ENCODE assay signal across 8 cellular contexts in the genomic region with DNA sequence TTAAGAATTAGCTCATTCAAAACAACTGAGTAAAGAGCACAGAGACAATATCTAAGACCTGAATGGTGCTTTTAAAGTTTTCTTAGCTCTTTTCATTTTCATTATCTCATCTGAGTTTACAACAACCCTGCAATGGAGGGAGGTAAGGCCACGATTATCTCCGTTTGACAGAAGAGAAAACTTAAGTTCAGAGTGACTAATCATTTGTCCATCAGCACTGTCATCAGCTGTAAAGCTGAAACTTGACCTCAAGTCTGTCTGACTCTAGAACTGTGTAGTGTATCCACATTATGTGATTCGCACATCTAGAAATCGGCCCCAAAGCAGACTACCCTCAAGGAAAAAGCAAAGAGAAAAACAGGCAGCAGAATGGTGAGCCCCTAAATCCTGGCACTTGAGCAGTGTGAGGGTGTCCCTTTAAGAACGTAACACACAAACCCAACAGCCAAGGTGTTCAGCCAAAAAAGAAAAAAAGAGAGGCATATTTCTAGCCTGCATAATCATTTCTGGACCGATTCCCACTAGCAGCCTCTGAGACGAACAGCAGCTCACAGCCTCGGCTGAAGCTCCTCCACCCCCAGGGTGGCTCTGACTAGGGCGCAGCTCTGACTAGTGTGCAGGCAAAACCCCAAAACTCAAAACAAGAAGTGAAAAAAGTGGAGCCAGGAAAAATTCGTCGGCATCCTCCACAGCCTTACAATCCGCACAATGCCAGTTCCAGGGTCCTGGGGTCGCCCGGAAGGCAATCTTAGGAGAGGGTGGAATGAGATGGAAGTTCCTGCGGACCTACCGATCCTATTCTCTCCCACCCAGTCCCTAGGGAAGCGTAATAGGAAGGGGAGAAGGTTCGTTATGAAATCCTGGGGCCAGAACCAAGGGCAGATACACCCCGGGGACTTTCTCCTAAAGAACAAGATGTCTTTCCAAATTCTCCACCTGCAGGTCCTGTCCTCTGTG. TPM values are rescaled to one million over a fixed set of nuclear protein-coding genes. Genes with fewer than 3 reads are reported as not detected.
DNase-seq lines count a peak whose midpoint lies in the region; ATAC-seq and TF ChIP-seq lines count a peak whose summit lies in the region.

No MANE protein-coding gene starts in this region.

- H3K27ac ChIP-seq in dorsolateral prefrontal cortex (peak overlapping the region; percentile 30 to 96 (median 93)), lung (ENCODE audit: low read depth in 1 of 2, low read length in 1 of 2) (peak overlapping the region; percentile 79 to 98), subcutaneous abdominal adipose tissue (ENCODE audit: low read depth, low read length) (peak overlapping the region; percentile 44)

- no peak for ATAC-seq in lung (ENCODE audit: insufficient read depth, low FRiP score)

- H3K4me3 ChIP-seq in dorsolateral prefrontal cortex: peak overlapping the region; percentile 59 to 90 (median 80)
- H3K4me3 ChIP-seq in lung: peak overlapping the region; percentile 67
- peak overlapping the region; percentile 65 to 83 (median 78) for H3K4me3 ChIP-seq in subcutaneous abdominal adipose tissue (ENCODE audit: low read depth in 1 of 5, low read length in 5 of 5)

- no peaks in the 10 kb centered on the region for H3K27me3 ChIP-seq in dorsolateral prefrontal cortex
- H3K27me3 ChIP-seq in lung (ENCODE audit: control insufficient read depth, insufficient read depth): no peaks in the 10 kb centered on the region
- peaks cover 0 to 12% (median 5%) of the 10 kb centered on the region in 5 donors for H3K27me3 ChIP-seq in subcutaneous abdominal adipose tissue (ENCODE audit: control insufficient read depth in 5 of 5, insufficient read depth in 4 of 5, low read length in 5 of 5)

- H3K36me3 ChIP-seq in lung (ENCODE audit: control insufficient read depth in 2 of 2, insufficient read depth in 2 of 2, low read length in 2 of 2): no peaks in the 10 kb centered on the region
- no peaks in the 10 kb centered on the region for H3K36me3 ChIP-seq in subcutaneous abdominal adipose tissue (ENCODE audit: control insufficient read depth in 5 of 5, insufficient read depth in 5 of 5, low read length in 5 of 5)

- WGBS in lung, 2 donors: 38 to 56% methylated on average over 19 of the region's 19 CpGs

- intact Hi-C loops in dorsolateral prefrontal cortex (cut with DNase I): loop anchor here (5.0 to 10.0 kb wide), 5 partner anchors 84 to 231 kb away; no protein-coding TSS in a partner anchor

- TF ChIP-seq CTCF in dorsolateral prefrontal cortex (IDR thresholded peaks at IDR 0.05 in 54 of 56, conservative IDR thresholded peaks at IDR 0.05 in 2 of 56; ENCODE audit: low read depth in 1 of 56, partially characterized antibody in 56 of 56) (peak in 1 of 56 donors; percentile 1), lung (IDR thresholded peaks at IDR 0.05; ENCODE audit: control extremely low read depth, extremely low read depth) (no peak)

- H3K9me3 ChIP-seq in lung (ENCODE audit: control insufficient read depth in 2 of 2, insufficient read depth in 1 of 2, low read length in 1 of 2) (peaks cover 0 to 2% of the 10 kb centered on the region in 2 donors), subcutaneous abdominal adipose tissue (ENCODE audit: control insufficient read depth in 5 of 5, low read length in 5 of 5) (no peaks in the 10 kb centered on the region)

- H3K9ac ChIP-seq in subcutaneous abdominal adipose tissue (ENCODE audit: low read length in 5 of 5): peak overlapping the region in 2 of 5 donors; percentile 56 to 67

- H3K4me1 ChIP-seq in lung (ENCODE audit: control insufficient read depth in 2 of 2, insufficient read depth in 2 of 2, low read length in 2 of 2): peaks cover 2 to 9% of the 10 kb centered on the region in 2 donors
- peaks cover 3 to 34% (median 23%) of the 10 kb centered on the region in 5 donors for H3K4me1 ChIP-seq in subcutaneous abdominal adipose tissue (ENCODE audit: control insufficient read depth in 5 of 5, insufficient read depth in 5 of 5, low read length in 5 of 5)

- peak; percentile 75 for DNase-seq in LHCN-M2 (ENCODE audit: low read depth)
- peak in 8 of 10 donors; percentile 44 to 61 (median 55) for DNase-seq in dorsolateral prefrontal cortex
- DNase-seq in lung (ENCODE audit: low spot score): no peak
- DNase-seq in stimulated activated CD4-positive, alpha-beta T cell treated with anti-CD3 and anti-CD28 coated beads, Interleukin-1b, Interleukin-23, amount 100 ng/mL, for 48 hours: no peak
- no peak for DNase-seq in T-helper 2 cell
- DNase-seq in cerebellum (ENCODE audit: low spot score): no peak
- no peak for DNase-seq in cerebellar cortex (ENCODE audit: low spot score)

RNA-seq across cellular contexts. Expression of a gene that starts 1.5 kb away (rescaled TPM):
- total RNA-seq in LHCN-M2 (2014; rRNA removed) (36.0 and 40.2 TPM in 2 replicates), dorsolateral prefrontal cortex (10 to 100 TPM; 22.3 to 73.1 (median 46.8) TPM), lung (10 to 100 TPM; 10.8 to 42.5 TPM), cerebellum (6.3 TPM)
- 20.0 TPM for polyA plus RNA-seq in LHCN-M2 (2012)
- 10 to 100 TPM in 1 of 2 donors, 1 to 10 TPM in 1; 9.3 to 10.1 TPM for polyA plus RNA-seq in lung

Comparison
In these comparisons a context has a peak if more than half of its experiments do, and no peak if none do; other contexts are left out.
1. DNase-seq: peak in LHCN-M2 (single experiment) and dorsolateral prefrontal cortex (8 of 10); none in lung (single experiment), stimulated activated CD4-positive, alpha-beta T cell treated with anti-CD3 and anti-CD28 coated beads, Interleukin-1b, Interleukin-23, amount 100 ng/mL, for 48 hours (single experiment), T-helper 2 cell (0 of 5), cerebellum (single experiment) and cerebellar cortex (single experiment).
2. Peak in every context shown above with its lines, with median percentiles within 50 percentile points of each other: H3K27ac ChIP-seq and H3K4me3 ChIP-seq.